In the genomic region with DNA sequence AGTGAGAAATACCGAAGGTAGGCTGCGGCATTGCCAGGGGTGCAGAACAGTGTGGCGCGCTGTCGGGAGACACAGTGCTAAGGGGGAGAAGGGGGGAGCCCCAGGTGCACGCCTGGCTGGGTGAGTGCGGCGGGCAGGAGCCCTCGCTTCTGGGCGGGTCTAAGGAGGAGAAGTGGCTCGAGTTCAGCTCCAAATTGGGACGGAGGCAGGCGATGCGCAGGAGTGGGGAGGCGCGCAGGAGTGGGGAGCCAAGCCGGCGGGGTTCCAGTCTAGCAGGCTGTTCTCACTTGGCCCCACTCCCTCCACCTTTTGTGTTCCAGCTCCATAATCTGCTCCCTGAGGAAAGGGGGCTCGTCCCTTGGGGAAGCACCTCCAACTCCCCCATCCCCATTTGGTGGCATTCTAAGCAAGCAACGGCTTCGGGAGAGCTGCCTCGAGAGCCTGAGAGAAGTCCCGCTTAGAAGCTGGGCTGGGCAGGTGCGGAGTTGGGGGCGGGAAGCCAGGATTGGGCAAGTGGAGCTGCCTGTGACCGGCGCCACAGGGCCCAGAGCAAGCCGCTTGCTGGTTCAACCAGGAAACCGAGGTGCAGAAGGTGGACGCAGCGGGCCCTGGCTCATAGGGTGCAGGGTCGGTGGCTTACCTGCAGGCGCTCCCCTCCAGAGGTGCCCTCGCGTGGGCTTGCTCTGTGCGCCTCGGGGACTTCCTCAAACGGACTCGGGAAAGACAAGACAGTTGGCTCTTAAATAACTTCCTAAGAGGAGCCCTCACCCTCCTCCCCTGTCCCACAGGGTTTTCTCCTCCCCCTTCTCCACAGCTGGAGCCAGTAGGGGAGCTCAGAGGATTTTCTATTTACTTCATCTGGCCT, we compare ENCODE assay signal across 9 cellular contexts. TPM values are rescaled to one million over a fixed set of nuclear protein-coding genes. Genes with fewer than 3 reads are reported as not detected.
A peak's percentile ranks its signal among the peaks of the same experiment; 100 is the strongest.
DNase-seq lines count a peak whose midpoint lies in the region; ATAC-seq, FAIRE-seq and TF ChIP-seq lines count a peak whose summit lies in the region.
"Had no signal": no experiment of that assay in that cellular context is flagged by ENCODE, and none has a peak within 500 bp of the region (broad histone marks: within the 10 kb centered on the region; RNA-seq: fewer than 3 reads in every experiment).

Gene F13A1, minus strand, starts transcription at position 716 of the 865 bp plus-strand sequence. CDS start 1,998 bp downstream, outside the sequence.

- TF ChIP-seq POLR2A in GM12891 (IDR thresholded peaks at IDR 0.05; ENCODE audit: low read depth, low read length) = no peak

- no peak for FAIRE-seq in GM12891 (lab: Jason Lieb, UNC)

- H3K9me3 ChIP-seq in heart right ventricle (no peaks in the 10 kb centered on the region), psoas muscle (no peaks in the 10 kb centered on the region)

- ATAC-seq in heart right ventricle (peak in 6 of 8 donors; percentile 25 to 56 (median 40)), psoas muscle (peak in 1 of 4 donors; percentile 26)

- in situ Hi-C loops in GM13976 (cut with MboI; ENCODE audit: low sequenced_read_pairs, unreplicated experiment) = no loop called here

- peak within 1 kb of the TSS in 6 of 10 donors; percentile 7 to 86 (median 22) for H3K27ac ChIP-seq in heart right ventricle
- H3K27ac ChIP-seq in psoas muscle = no peak within 1 kb of the TSS
- H3K27ac ChIP-seq: VCaP had no signal

- H3K36me3 ChIP-seq in heart right ventricle (peaks cover 0 to 20% (median 0%) of the 10 kb centered on the region in 9 donors), psoas muscle (ENCODE audit: insufficient read depth in 1 of 2, low read depth in 1 of 2) (no peaks in the 10 kb centered on the region)

- DNase-seq in NCI-H1105 (lab: John Stamatoyannopoulos, UW) (peak; percentile 37), heart right ventricle (peak in 1 of 2 donors; percentile 45), psoas muscle (peak; percentile 25 to 63), GM12891 (ENCODE audit: insufficient read length, low spot score) (no peak), AG20443 (ENCODE audit: low spot score) (no peak), GM13976 (ENCODE audit: low spot score) (no peak), HCEC 1CT (no peak)

- WGBS in heart right ventricle, 2 donors = 17 to 28% methylated on average over 38 to 39 of the region's 39 CpGs
- 18 to 21% (median 20%) methylated on average over 34 to 39 of the region's 39 CpGs for WGBS in psoas muscle, 3 donors

- intact Hi-C loops in heart right ventricle (cut with DNase I) = loop anchor here in 6 of 10 donors (5.0 to 10.0 kb wide), 6 partner anchors 75 to 1903 kb away; no protein-coding TSS in a partner anchor
- intact Hi-C loops in psoas muscle (cut with DNase I) = no loop called here

- H3K27me3 ChIP-seq in heart right ventricle (peaks cover 0 to 42% (median 14%) of the 10 kb centered on the region in 7 donors), psoas muscle (ENCODE audit: insufficient read depth in 3 of 3, low read length in 2 of 3) (peaks cover 0 to 41% (median 9%) of the 10 kb centered on the region in 3 donors)

- H3K4me3 ChIP-seq in GM12875 (ENCODE audit: low read depth, low read length) (peak within 1 kb of the TSS; percentile 16), heart right ventricle (peak within 1 kb of the TSS in 9 of 10 donors; percentile 8 to 56 (median 40)), psoas muscle (peak within 1 kb of the TSS; percentile 44)

- H3K4me1 ChIP-seq in heart right ventricle (peaks cover 0 to 36% (median 14%) of the 10 kb centered on the region in 9 donors), psoas muscle (no peaks in the 10 kb centered on the region)

- no peak for TF ChIP-seq CTCF in GM12875 (IDR thresholded peaks at IDR 0.05; ENCODE audit: borderline replicate concordance, insufficient read depth, low read depth, low read length)
- TF ChIP-seq CTCF in heart right ventricle (IDR thresholded peaks at IDR 0.05) = no peak
- TF ChIP-seq CTCF in psoas muscle (IDR thresholded peaks at IDR 0.05) = no peak
- TF ChIP-seq CTCF in GM13976 (IDR thresholded peaks at IDR 0.05; ENCODE audit: borderline replicate concordance, control extremely low read depth, extremely low read depth, insufficient read depth, missing control alignments) = no peak

TF ChIP-seq in GM12891, 5 proteins besides CTCF, POLR2A, EP300 and RAD21:
- TF ChIP-seq SPI1 (IDR thresholded peaks at IDR 0.05; ENCODE audit: low read depth, low read length) (no peak), POLR2AphosphoS5 (IDR thresholded peaks at IDR 0.05; ENCODE audit: low read depth, low read length) (no peak), POU2F2 (IDR thresholded peaks at IDR 0.05; ENCODE audit: low read depth, low read length) (no peak), PAX5 (IDR thresholded peaks at IDR 0.05; ENCODE audit: insufficient read depth, low read length, severe bottlenecking) (no peak), TAF1 (IDR thresholded peaks at IDR 0.05; ENCODE audit: low read depth, low read length) (no peak)

RNA-seq across cellular contexts. Expression of gene F13A1, which starts in this region (rescaled TPM):
- total RNA-seq in heart right ventricle = 100 to 1,000 TPM in 2 of 10 donors, 10 to 100 TPM in 7, 1 to 10 TPM in 1; 9.1 to 265 (median 29.1) TPM
- 10 to 100 TPM in 1 of 2 donors, 1 to 10 TPM in 1; 8.4 to 23.3 TPM for polyA plus RNA-seq in heart right ventricle
- 10 to 100 TPM; 26.2 to 58.9 (median 40.1) TPM for total RNA-seq in psoas muscle
- polyA plus RNA-seq in psoas muscle = 1 to 10 TPM; 4.9 to 8.4 (median 6.8) TPM
- polyA plus RNA-seq in GM12891 (2012; ENCODE audit: low read depth, missing spikeins) = 0.14 TPM

Comparison
In these comparisons a context has a peak if more than half of its experiments do, and no peak if none do; other contexts are left out.
1. DNase-seq: peak in NCI-H1105 (single experiment) and psoas muscle (2 of 2); none in GM12891 (single experiment), AG20443 (single experiment), GM13976 (single experiment) and HCEC 1CT (single experiment).
2. intact Hi-C loops: an anchor here in heart right ventricle (5.0 to 10.0 kb wide); none called in psoas muscle.
3. Peak in every context shown above with its lines, with median percentiles within 50 percentile points of each other: H3K4me3 ChIP-seq.